Comparison of ENCODE assay signal across 19 cellular contexts in genomic region chr7:30180718-30181117, GRCh38.
"Had no signal": no experiment of that assay in that cellular context is flagged by ENCODE, and none has a peak within 500 bp of the region (broad histone marks: within the 10 kb centered on the region; RNA-seq: fewer than 3 reads in every experiment).

No MANE protein-coding gene starts in this region.

- H3K27me3 Mint-ChIP-seq: activated T-helper 17 cell treated with anti-CD3 and anti-CD28 coated beads, Interleukin-2, amount 50 U/mL, for 72 hours; memory B cell; stimulated activated naive CD8-positive, alpha-beta T cell treated with anti-CD3 and anti-CD28 coated beads, Interleukin-15, amount 100 ng/mL, for 72 hours had no signal

- H3K27ac Mint-ChIP-seq: activated T-helper 17 cell treated with anti-CD3 and anti-CD28 coated beads, Interleukin-2, amount 50 U/mL, for 72 hours; memory B cell; stimulated activated naive CD8-positive, alpha-beta T cell treated with anti-CD3 and anti-CD28 coated beads, Interleukin-15, amount 100 ng/mL, for 72 hours had no signal

- H3K4me3 ChIP-seq: dorsolateral prefrontal cortex had no signal

- H3K9me3 ChIP-seq: neutrophil had no signal

- ATAC-seq: activated T-helper 17 cell treated with anti-CD3 and anti-CD28 coated beads, Interleukin-2, amount 50 U/mL, for 72 hours; esophagus mucosa; left ventricle myocardium superior; natural killer cell; stimulated activated naive CD8-positive, alpha-beta T cell treated with anti-CD3 and anti-CD28 coated beads, Interleukin-15, amount 100 ng/mL, for 72 hours had no signal

- H3K4me1 Mint-ChIP-seq: activated T-helper 17 cell treated with anti-CD3 and anti-CD28 coated beads, Interleukin-2, amount 50 U/mL, for 72 hours had no signal

- H3K27me3 ChIP-seq: dorsolateral prefrontal cortex, neutrophil had no signal

- H3K4me3 Mint-ChIP-seq: activated T-helper 17 cell treated with anti-CD3 and anti-CD28 coated beads, Interleukin-2, amount 50 U/mL, for 72 hours; memory B cell; natural killer cell; stimulated activated naive CD8-positive, alpha-beta T cell treated with anti-CD3 and anti-CD28 coated beads, Interleukin-15, amount 100 ng/mL, for 72 hours had no signal

- H3K27ac ChIP-seq: neutrophil had no signal

- H3K9me3 Mint-ChIP-seq: activated T-helper 17 cell treated with anti-CD3 and anti-CD28 coated beads, Interleukin-2, amount 50 U/mL, for 72 hours; natural killer cell had no signal

- DNase-seq: activated CD4-positive, CD25-positive, alpha-beta regulatory T cell treated with anti-CD3 and anti-CD28 coated beads, Interleukin-2, amount 50 U/mL, for 72 hours; activated naive CD4-positive, alpha-beta T cell treated with Interleukin-2 at 50 U/mL for 16 hours; activated T-cell treated with anti-CD3 and anti-CD28 coated beads for 4 hours; anterior cingulate cortex; dorsolateral prefrontal cortex; glutamatergic neuron; hypothalamus; kidney glomerular epithelial cell; left ventricle myocardium superior; natural killer cell; small intestine; stimulated activated naive CD8-positive, alpha-beta T cell treated with anti-CD3 and anti-CD28 coated beads, Interleukin-15, amount 100 ng/mL, for 72 hours; T-helper 1 cell; T1000; trophoblast cell had no signal

- H3K36me3 Mint-ChIP-seq: memory B cell, natural killer cell had no signal

- H3K36me3 ChIP-seq: neutrophil had no signal
